In the genomic region with DNA sequence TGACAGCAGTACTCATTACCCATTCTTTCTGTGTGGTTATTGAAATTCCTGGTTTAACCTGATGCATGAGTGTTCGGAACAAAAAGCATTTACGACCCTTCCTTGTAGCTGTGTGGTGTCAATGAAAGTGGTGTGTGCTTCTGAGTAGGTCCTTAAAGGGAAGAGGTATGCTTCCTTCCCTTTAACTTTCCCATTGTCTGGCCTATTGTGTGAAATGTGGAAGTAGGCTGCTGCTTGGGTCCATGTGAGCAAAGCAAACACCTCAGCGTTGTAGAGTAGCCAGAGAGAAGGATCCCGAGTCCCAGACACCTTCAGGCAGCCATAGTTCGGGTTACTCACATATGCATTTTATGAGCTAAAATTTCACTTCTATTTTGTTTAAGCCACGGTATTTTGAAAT, we compare ENCODE assay signal across 24 cellular contexts.
"Had no signal": no experiment of that assay in that cellular context is flagged by ENCODE, and none has a peak within 500 bp of the region (broad histone marks: within the 10 kb centered on the region; RNA-seq: fewer than 3 reads in every experiment).

No MANE protein-coding gene starts in this region.

- H3K4me2 ChIP-seq: SK-N-SH had no signal

- H3K4me3 Mint-ChIP-seq: IgD-negative memory B cell, T-cell had no signal

- H3K9me3 Mint-ChIP-seq: IgD-negative memory B cell, T-cell had no signal

- H3K27ac Mint-ChIP-seq: IgD-negative memory B cell, T-cell had no signal

- H3K27ac ChIP-seq: HL-60 had no signal

- H3K36me3 Mint-ChIP-seq: IgD-negative memory B cell, T-cell had no signal

- H3K4me1 Mint-ChIP-seq: IgD-negative memory B cell, T-cell had no signal

- DNase-seq: KBM-7, MV-4-11, NCI-H1048, NCI-H1105, NCI-H1417, NCI-H1436 treated with DMSO at 0.1 percent for 48 hours, NCI-H1694, NCI-H187 treated with DMSO at 0.1 percent for 48 hours, NCI-H2029 treated with DMSO at 0.1 percent for 48 hours, NCI-H2171, NCI-H446, NCI-H510A, NCI-H524 treated with DMSO at 0.1 percent for 48 hours, NCI-H69, NCI-H774, Right ventricle myocardium superior, RPMI8226, SIG-M5, SK-N-SH, SW 1271, T-cell had no signal

- H3K9me3 ChIP-seq: SK-N-SH had no signal

- FAIRE-seq: RCC 7860 had no signal

- H3K9ac ChIP-seq: SK-N-SH had no signal

- ATAC-seq: T-cell had no signal
